Comparison of ENCODE assay signal across 1 cellular context in the genomic region with DNA sequence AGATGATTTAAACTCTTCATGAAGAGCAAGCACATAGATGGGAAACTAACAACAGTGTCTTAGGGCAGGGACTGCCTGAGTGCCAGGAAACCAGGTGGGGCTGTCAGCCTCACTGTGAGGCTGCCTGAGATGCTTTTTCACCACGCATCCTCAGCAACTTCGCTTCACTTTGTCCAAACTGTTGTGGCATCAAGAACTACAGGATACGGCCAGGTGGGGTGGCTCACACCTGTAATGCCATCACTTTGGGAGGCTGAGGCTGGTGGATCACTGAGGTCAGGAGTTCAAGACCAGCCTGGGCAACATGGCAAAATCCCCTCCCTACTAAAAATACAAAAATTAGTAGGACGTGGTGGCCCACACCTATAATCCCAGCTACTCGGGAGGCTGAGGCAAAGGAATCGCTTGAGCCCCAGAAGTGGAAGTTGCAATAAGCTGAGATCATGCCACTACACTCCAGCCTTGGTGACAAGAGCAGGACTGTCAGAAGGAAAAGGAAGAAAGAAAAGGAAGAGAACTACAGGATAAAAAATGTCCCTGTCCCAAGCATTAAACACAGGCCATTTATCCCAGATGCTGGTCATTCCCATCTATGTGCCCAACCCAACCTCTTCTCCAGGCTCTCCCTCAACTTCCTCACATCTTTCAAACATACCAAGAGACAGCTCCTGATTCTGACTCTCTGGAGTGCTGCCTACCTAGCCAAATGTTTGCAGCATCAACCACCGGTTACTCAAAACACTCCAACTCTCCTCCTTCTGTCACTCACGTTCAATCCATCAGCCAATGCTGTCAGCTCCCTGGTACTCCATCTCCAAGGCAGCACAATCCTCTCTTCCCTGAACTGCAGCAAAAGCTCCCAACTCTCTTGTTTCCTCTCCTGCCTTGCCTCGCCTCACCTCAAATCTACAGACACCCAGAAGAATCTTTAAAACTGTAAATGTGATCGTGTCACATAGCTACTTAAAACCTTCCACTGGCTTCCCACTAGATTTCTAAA.
A peak's percentile ranks its signal among the peaks of the same experiment; 100 is the strongest.
TF ChIP-seq lines count a peak whose summit lies in the region.

No MANE protein-coding gene starts in this region.

TF ChIP-seq in K562, 482 proteins besides CTCF, POLR2A, EP300 and RAD21:
- TF ChIP-seq TOE1 (IDR thresholded peaks at IDR 0.05; ENCODE audit: borderline replicate concordance) (no peak), TOE1 (CRISPR knock-in tag; IDR thresholded peaks at IDR 0.05; ENCODE audit: borderline replicate concordance, low read depth) (no peak), L3MBTL2 (IDR thresholded peaks at IDR 0.05) (no peak), RBFOX2 (IDR thresholded peaks at IDR 0.05; ENCODE audit: low read depth, low read length) (peak; percentile 54; the same call in 1 of the 2 replicates), SMARCA5 (IDR thresholded peaks at IDR 0.05) (peak; percentile 56; the same call in 1 of the 2 replicates), HSF4 (CRISPR knock-in tag; IDR thresholded peaks at IDR 0.05; ENCODE audit: borderline replicate concordance) (no peak), PTRF (tag; IDR thresholded peaks at IDR 0.05) (no peak), ZNF217 (CRISPR knock-in tag; IDR thresholded peaks at IDR 0.05) (no peak), GTF2F1 (IDR thresholded peaks at IDR 0.05; ENCODE audit: low read depth, low read length) (no peak), EZH2 (IDR thresholded peaks at IDR 0.05; ENCODE audit: borderline replicate concordance, low read depth, low read length) (no peak), SPI1 (IDR thresholded peaks at IDR 0.05; ENCODE audit: borderline replicate concordance, low read depth, low read length) (no peak)
- TF ChIP-seq, protein P1, sequence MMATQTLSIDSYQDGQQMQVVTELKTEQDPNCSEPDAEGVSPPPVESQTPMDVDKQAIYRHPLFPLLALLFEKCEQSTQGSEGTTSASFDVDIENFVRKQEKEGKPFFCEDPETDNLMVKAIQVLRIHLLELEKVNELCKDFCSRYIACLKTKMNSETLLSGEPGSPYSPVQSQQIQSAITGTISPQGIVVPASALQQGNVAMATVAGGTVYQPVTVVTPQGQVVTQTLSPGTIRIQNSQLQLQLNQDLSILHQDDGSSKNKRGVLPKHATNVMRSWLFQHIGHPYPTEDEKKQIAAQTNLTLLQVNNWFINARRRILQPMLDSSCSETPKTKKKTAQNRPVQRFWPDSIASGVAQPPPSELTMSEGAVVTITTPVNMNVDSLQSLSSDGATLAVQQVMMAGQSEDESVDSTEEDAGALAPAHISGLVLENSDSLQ (IDR thresholded peaks at IDR 0.05): peak; percentile 79
- TF ChIP-seq, protein P2, sequence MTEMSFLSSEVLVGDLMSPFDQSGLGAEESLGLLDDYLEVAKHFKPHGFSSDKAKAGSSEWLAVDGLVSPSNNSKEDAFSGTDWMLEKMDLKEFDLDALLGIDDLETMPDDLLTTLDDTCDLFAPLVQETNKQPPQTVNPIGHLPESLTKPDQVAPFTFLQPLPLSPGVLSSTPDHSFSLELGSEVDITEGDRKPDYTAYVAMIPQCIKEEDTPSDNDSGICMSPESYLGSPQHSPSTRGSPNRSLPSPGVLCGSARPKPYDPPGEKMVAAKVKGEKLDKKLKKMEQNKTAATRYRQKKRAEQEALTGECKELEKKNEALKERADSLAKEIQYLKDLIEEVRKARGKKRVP (CRISPR knock-in tag; IDR thresholded peaks at IDR 0.05): no peak
- TF ChIP-seq, protein P3, sequence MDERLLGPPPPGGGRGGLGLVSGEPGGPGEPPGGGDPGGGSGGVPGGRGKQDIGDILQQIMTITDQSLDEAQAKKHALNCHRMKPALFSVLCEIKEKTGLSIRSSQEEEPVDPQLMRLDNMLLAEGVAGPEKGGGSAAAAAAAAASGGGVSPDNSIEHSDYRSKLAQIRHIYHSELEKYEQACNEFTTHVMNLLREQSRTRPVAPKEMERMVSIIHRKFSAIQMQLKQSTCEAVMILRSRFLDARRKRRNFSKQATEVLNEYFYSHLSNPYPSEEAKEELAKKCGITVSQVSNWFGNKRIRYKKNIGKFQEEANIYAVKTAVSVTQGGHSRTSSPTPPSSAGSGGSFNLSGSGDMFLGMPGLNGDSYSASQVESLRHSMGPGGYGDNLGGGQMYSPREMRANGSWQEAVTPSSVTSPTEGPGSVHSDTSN (CRISPR knock-in tag; IDR thresholded peaks at IDR 0.05; ENCODE audit: low read depth): no peak
- TF ChIP-seq, protein P3 (tag; conservative IDR thresholded peaks at IDR 0.05; ENCODE audit: low read depth): 0 out of 2 replicates have a peak, but pooled peaks have one; percentile 24
